In genomic region chr16:5072334-5073278, GRCh38 we compare ENCODE assay signal across 1 cellular context.
TF ChIP-seq lines count a peak whose summit lies in the region.

No MANE protein-coding gene starts in this region.

TF ChIP-seq in A549, 52 proteins besides CTCF, POLR2A, EP300 and RAD21 (continued from another document):
- no peak for TF ChIP-seq ZFP36 (IDR thresholded peaks at IDR 0.05; ENCODE audit: borderline replicate concordance, partially characterized antibody)
- TF ChIP-seq FOSL2 (IDR thresholded peaks at IDR 0.05): no peak
- no peak for TF ChIP-seq FOSL2 (CRISPR knock-in tag; IDR thresholded peaks at IDR 0.05)
- no peak for TF ChIP-seq MYC (IDR thresholded peaks at IDR 0.05; ENCODE audit: borderline replicate concordance, low read length)
- TF ChIP-seq ZNF302 (CRISPR knock-in tag; IDR thresholded peaks at IDR 0.05): no peak
- TF ChIP-seq KDM5A (IDR thresholded peaks at IDR 0.05): no peak
- TF ChIP-seq KDM1A (IDR thresholded peaks at IDR 0.05; ENCODE audit: low read depth): no peak
- no peak for TF ChIP-seq JUNB (IDR thresholded peaks at IDR 0.05)
- TF ChIP-seq USF2 (IDR thresholded peaks at IDR 0.05): no peak
